Comparison of ENCODE assay signal across 1 cellular context in genomic region chr22:37235897-37236607, GRCh38.
A peak's percentile ranks its signal among the peaks of the same experiment; 100 is the strongest.
TF ChIP-seq lines count a peak whose summit lies in the region.

No MANE protein-coding gene starts in this region.

TF ChIP-seq in HepG2, 621 proteins besides CTCF, POLR2A, EP300 and RAD21:
- TF ChIP-seq ARID2 (CRISPR knock-in tag; IDR thresholded peaks at IDR 0.05; ENCODE audit: borderline replicate concordance) (no peak), ARID5B (CRISPR knock-in tag; IDR thresholded peaks at IDR 0.05) (no peak), ZFP90 (CRISPR knock-in tag; IDR thresholded peaks at IDR 0.05; ENCODE audit: borderline replicate concordance) (no peak), ZNF629 (CRISPR knock-in tag; conservative IDR thresholded peaks at IDR 0.05) (peak; percentile 48), NFE2L1 (CRISPR knock-in tag; IDR thresholded peaks at IDR 0.05; ENCODE audit: borderline replicate concordance) (no peak)
- TF ChIP-seq, protein P1, sequence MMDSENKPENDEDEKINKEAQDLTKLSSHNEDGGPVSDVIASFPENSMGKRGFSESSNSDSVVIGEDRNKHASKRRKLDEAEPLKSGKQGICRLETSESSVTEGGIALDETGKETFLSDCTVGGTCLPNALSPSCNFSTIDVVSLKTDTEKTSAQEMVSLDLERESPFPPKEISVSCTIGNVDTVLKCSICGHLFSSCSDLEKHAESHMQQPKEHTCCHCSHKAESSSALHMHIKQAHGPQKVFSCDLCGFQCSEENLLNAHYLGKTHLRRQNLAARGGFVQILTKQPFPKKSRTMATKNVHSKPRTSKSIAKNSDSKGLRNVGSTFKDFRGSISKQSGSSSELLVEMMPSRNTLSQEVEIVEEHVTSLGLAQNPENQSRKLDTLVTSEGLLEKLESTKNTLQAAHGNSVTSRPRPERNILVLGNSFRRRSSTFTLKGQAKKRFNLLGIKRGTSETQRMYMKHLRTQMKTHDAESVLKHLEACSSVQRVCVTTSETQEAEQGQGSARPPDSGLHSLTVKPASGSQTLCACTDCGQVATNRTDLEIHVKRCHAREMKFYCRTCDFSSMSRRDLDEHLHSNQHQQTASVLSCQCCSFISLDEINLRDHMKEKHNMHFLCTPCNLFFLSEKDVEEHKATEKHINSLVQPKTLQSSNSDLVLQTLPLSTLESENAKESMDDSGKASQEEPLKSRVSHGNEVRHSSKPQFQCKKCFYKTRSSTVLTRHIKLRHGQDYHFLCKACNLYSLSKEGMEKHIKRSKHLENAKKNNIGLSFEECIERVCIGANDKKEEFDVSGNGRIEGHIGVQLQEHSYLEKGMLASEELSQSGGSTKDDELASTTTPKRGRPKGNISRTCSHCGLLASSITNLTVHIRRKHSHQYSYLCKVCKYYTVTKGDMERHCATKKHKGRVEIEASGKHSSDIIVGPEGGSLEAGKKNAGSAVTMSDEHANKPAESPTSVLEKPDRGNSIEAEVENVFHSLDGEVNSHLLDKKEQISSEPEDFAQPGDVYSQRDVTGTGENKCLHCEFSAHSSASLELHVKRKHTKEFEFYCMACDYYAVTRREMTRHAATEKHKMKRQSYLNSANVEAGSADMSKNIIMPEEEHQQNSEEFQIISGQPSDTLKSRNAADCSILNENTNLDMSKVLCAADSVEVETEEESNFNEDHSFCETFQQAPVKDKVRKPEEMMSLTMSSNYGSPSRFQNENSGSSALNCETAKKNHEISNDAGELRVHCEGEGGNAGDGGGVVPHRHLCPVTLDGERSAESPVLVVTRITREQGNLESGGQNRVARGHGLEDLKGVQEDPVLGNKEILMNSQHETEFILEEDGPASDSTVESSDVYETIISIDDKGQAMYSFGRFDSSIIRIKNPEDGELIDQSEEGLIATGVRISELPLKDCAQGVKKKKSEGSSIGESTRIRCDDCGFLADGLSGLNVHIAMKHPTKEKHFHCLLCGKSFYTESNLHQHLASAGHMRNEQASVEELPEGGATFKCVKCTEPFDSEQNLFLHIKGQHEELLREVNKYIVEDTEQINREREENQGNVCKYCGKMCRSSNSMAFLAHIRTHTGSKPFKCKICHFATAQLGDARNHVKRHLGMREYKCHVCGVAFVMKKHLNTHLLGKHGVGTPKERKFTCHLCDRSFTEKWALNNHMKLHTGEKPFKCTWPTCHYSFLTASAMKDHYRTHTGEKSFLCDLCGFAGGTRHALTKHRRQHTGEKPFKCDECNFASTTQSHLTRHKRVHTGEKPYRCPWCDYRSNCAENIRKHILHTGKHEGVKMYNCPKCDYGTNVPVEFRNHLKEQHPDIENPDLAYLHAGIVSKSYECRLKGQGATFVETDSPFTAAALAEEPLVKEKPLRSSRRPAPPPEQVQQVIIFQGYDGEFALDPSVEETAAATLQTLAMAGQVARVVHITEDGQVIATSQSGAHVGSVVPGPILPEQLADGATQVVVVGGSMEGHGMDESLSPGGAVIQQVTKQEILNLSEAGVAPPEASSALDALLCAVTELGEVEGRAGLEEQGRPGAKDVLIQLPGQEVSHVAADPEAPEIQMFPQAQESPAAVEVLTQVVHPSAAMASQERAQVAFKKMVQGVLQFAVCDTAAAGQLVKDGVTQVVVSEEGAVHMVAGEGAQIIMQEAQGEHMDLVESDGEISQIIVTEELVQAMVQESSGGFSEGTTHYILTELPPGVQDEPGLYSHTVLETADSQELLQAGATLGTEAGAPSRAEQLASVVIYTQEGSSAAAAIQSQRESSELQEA (CRISPR knock-in tag; IDR thresholded peaks at IDR 0.05; ENCODE audit: not compliant biosample characterization), result no peak
- TF ChIP-seq, protein P2, sequence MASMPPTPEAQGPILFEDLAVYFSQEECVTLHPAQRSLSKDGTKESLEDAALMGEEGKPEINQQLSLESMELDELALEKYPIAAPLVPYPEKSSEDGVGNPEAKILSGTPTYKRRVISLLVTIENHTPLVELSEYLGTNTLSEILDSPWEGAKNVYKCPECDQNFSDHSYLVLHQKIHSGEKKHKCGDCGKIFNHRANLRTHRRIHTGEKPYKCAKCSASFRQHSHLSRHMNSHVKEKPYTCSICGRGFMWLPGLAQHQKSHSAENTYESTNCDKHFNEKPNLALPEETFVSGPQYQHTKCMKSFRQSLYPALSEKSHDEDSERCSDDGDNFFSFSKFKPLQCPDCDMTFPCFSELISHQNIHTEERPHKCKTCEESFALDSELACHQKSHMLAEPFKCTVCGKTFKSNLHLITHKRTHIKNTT (CRISPR knock-in tag; IDR thresholded peaks at IDR 0.05), result no peak
